Comparison of ENCODE assay signal across 1 cellular context in genomic region chr17:64920026-64920418, GRCh38.
TF ChIP-seq lines count a peak whose summit lies in the region.

No MANE protein-coding gene starts in this region.

TF ChIP-seq in GM12878, 131 proteins besides CTCF, POLR2A, EP300 and RAD21 (continued from another document):
- TF ChIP-seq SMARCA5 (IDR thresholded peaks at IDR 0.05) (no peak), ZNF217 (IDR thresholded peaks at IDR 0.05) (no peak), NFXL1 (IDR thresholded peaks at IDR 0.05; ENCODE audit: borderline replicate concordance) (no peak), CBX5 (IDR thresholded peaks at IDR 0.05; ENCODE audit: low read depth) (no peak)
- TF ChIP-seq, protein P1, sequence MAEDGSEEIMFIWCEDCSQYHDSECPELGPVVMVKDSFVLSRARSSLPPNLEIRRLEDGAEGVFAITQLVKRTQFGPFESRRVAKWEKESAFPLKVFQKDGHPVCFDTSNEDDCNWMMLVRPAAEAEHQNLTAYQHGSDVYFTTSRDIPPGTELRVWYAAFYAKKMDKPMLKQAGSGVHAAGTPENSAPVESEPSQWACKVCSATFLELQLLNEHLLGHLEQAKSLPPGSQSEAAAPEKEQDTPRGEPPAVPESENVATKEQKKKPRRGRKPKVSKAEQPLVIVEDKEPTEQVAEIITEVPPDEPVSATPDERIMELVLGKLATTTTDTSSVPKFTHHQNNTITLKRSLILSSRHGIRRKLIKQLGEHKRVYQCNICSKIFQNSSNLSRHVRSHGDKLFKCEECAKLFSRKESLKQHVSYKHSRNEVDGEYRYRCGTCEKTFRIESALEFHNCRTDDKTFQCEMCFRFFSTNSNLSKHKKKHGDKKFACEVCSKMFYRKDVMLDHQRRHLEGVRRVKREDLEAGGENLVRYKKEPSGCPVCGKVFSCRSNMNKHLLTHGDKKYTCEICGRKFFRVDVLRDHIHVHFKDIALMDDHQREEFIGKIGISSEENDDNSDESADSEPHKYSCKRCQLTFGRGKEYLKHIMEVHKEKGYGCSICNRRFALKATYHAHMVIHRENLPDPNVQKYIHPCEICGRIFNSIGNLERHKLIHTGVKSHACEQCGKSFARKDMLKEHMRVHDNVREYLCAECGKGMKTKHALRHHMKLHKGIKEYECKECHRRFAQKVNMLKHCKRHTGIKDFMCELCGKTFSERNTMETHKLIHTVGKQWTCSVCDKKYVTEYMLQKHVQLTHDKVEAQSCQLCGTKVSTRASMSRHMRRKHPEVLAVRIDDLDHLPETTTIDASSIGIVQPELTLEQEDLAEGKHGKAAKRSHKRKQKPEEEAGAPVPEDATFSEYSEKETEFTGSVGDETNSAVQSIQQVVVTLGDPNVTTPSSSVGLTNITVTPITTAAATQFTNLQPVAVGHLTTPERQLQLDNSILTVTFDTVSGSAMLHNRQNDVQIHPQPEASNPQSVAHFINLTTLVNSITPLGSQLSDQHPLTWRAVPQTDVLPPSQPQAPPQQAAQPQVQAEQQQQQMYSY (CRISPR knock-in tag; IDR thresholded peaks at IDR 0.05) = no peak
